ENCODE assay signal across 8 cellular contexts in the genomic region with DNA sequence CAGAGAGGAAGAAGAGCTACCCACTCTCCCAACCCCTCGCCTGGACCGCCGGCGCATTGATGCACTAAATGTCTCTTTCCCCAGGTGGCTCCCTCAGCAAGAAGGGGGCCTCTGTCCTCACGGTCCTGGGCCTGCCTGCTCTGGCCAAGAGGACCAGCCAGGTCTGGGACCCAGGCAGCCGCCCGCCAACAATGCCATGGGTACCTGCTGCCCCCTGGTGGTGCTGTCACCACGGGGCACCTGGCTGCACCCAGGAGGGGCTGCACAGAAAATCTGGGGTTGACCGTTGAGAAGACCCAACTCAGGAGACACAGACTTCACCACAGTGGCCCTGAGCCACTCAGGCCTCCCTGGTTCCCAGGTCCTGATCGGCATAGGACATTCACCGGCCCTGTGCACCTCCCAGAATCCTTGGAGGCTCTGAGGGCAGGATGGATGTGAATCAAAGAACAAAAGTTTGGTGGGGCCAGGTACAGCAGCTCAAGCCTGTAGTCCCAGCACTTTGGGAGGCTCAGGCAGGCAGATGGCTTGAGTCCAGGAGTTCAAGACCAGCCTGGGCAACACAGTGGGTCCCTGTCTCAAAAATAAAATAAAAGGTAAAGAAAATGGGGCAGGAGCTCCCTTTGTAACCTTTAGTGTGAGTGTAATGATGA. TPM values are rescaled to one million over a fixed set of nuclear protein-coding genes. Genes with fewer than 3 reads are reported as not detected.
DNase-seq lines count a peak whose midpoint lies in the region; ATAC-seq and TF ChIP-seq lines count a peak whose summit lies in the region.

No MANE protein-coding gene starts in this region.

- no peaks in the 10 kb centered on the region for H3K9me3 ChIP-seq in HEK293 (ENCODE audit: control insufficient read depth, insufficient read depth, low read depth, low read length)
- no peaks in the 10 kb centered on the region for H3K9me3 ChIP-seq in OCI-LY3 (ENCODE audit: insufficient read depth, low read length)

- peak overlapping the region; percentile 100; the same call in 1 of the 2 replicates for H3K4me2 ChIP-seq in OCI-LY3 (ENCODE audit: low read length)

- peaks cover 0 to 6% (median 0%) of the 10 kb centered on the region in 7 donors for H3K9me3 Mint-ChIP-seq in CD14-positive monocyte
- H3K9me3 Mint-ChIP-seq in naive B cell = no peaks in the 10 kb centered on the region

- no peaks in the 10 kb centered on the region for H3K27me3 ChIP-seq in OCI-LY3 (ENCODE audit: low read depth, low read length)

- H3K27ac Mint-ChIP-seq in CD14-positive monocyte (no peak overlapping the region), naive B cell (peak overlapping the region in 1 of 6 donors; percentile 62)

- no peaks in the 10 kb centered on the region for H3K36me3 Mint-ChIP-seq in CD14-positive monocyte
- H3K36me3 Mint-ChIP-seq in naive B cell = no peaks in the 10 kb centered on the region

- DNase-seq in CD14-positive monocyte (ENCODE audit: low spot score) = peak; percentile 70
- DNase-seq in activated CD8-positive, alpha-beta memory T cell treated with anti-CD3 and anti-CD28 coated beads, Interleukin-2, amount 50 U/mL, for 4 hours = peak; percentile 80
- peak; percentile 66 for DNase-seq in epithelial cell of esophagus (ENCODE audit: low read depth)
- peak; percentile 78 for DNase-seq in naive B cell
- DNase-seq in stimulated activated CD8-positive, alpha-beta memory T cell treated with anti-CD3 and anti-CD28 coated beads, Interleukin-7, amount 100 ng/mL, for 48 hours (ENCODE audit: extremely low read depth in 1 of 2, low read depth in 1 of 2) = peak; percentile 46 to 53

- H3K27me3 Mint-ChIP-seq in CD14-positive monocyte (ENCODE audit: low read depth in 3 of 3) (peaks cover 22 to 25% (median 22%) of the 10 kb centered on the region in 3 donors), naive B cell (peaks cover 0 to 9% (median 4%) of the 10 kb centered on the region in 3 donors)

- peak; percentile 99 for TF ChIP-seq CTCF in CD14-positive monocyte (IDR thresholded peaks at IDR 0.05)
- peak; percentile 96 for TF ChIP-seq CTCF in HEK293 (tag by site-specific recombination; IDR thresholded peaks at IDR 0.05)
- TF ChIP-seq CTCF in OCI-LY3 (IDR thresholded peaks at IDR 0.05; ENCODE audit: low read depth, low read length) = peak; percentile 93
- peak; percentile 98 for TF ChIP-seq CTCF in epithelial cell of esophagus (IDR thresholded peaks at IDR 0.05; ENCODE audit: insufficient read depth, low read depth, low read length, missing control alignments)

- H3K4me1 ChIP-seq in HEK293 (ENCODE audit: control insufficient read depth, insufficient read depth, low read length) (peaks cover 8% of the 10 kb centered on the region; the same call in 1 of the 2 replicates), OCI-LY3 (ENCODE audit: low read length) (peaks cover 26% of the 10 kb centered on the region)

- ATAC-seq in naive B cell (ENCODE audit: low read depth in 2 of 2) (peak; percentile 29 to 34), HG02852 (IDR thresholded peaks at IDR 0.05; ENCODE audit: unreplicated experiment) (no peak)

- H4K20me1 ChIP-seq in OCI-LY3 (ENCODE audit: insufficient read depth, low read length) = peaks cover 21% of the 10 kb centered on the region

- no peaks in the 10 kb centered on the region for H3K36me3 ChIP-seq in HEK293 (ENCODE audit: control insufficient read depth in 2 of 2, insufficient read depth in 1 of 2, low read length in 2 of 2)
- no peaks in the 10 kb centered on the region for H3K36me3 ChIP-seq in OCI-LY3 (replicated peaks; ENCODE audit: low read depth, low read length)

- peaks cover 30% of the 10 kb centered on the region for H3K79me2 ChIP-seq in OCI-LY3 (ENCODE audit: low read length)

- peaks cover 29% of the 10 kb centered on the region for H3K4me1 Mint-ChIP-seq in CD14-positive monocyte
- H3K4me1 Mint-ChIP-seq in naive B cell = peaks cover 26 to 30% (median 29%) of the 10 kb centered on the region in 3 donors

- H3K27ac ChIP-seq in HEK293 (ENCODE audit: extremely low read depth, low read depth, low read length) = no peak overlapping the region
- no peak overlapping the region for H3K27ac ChIP-seq in OCI-LY3 (ENCODE audit: low read length)

- POLR2A ChIA-PET in HEK293 (lab: Yijun Ruan, JAX) = interaction anchor here (0.5 to 1.9 kb wide), 5 partner anchors 32 to 212 kb away, joined by 3 to 14 read pairs (median 4); no protein-coding TSS in a partner anchor

- H3K9ac ChIP-seq in OCI-LY3 (ENCODE audit: low read length) = no peak overlapping the region

- CTCF ChIA-PET in HEK293 (lab: Yijun Ruan, JAX) = interaction anchor here (0.5 to 5.4 kb wide), 74 partner anchors 9 to 949 kb away, joined by 3 to 200 read pairs (median 4); partner anchors contain the start of genes BRD3OS and SARDH

- H3K4me3 Mint-ChIP-seq in CD14-positive monocyte (peak overlapping the region; percentile 46 to 63), naive B cell (peak overlapping the region; percentile 71 to 90 (median 80))

- no peak overlapping the region for H3K4me3 ChIP-seq in HEK293 (ENCODE audit: low read depth, low read length)
- no peak overlapping the region for H3K4me3 ChIP-seq in OCI-LY3 (ENCODE audit: low read length)
- H3K4me3 ChIP-seq in epithelial cell of esophagus (ENCODE audit: low read length) = no peak overlapping the region

- no peak overlapping the region for H2AFZ ChIP-seq in OCI-LY3 (ENCODE audit: low read depth, low read length)

- intact Hi-C loops in CD14-positive monocyte (cut with micrococcal nuclease) = loop anchor here (1.0 to 5.0 kb wide), 4 partner anchors 37 to 212 kb away; no protein-coding TSS in a partner anchor

TF ChIP-seq in HEK293, 187 proteins besides CTCF, POLR2A, EP300 and RAD21 (continues in another document):
- TF ChIP-seq PBX3 (CRISPR knock-in tag; IDR thresholded peaks at IDR 0.05) (0 out of 2 replicates have a peak, but pooled peaks have one; percentile 71), ZNF501 (tag by site-specific recombination; IDR thresholded peaks at IDR 0.05) (no peak), GLIS1 (tag by site-specific recombination; IDR thresholded peaks at IDR 0.05) (peak; percentile 20; the same call in 1 of the 2 replicates), ZNF335 (tag by site-specific recombination; conservative IDR thresholded peaks at IDR 0.05) (0 out of 2 replicates have a peak, but pooled peaks have one; percentile 38), PRDM10 (tag by site-specific recombination; IDR thresholded peaks at IDR 0.05) (no peak), GLIS2 (tag by site-specific recombination; IDR thresholded peaks at IDR 0.05) (peak; percentile 15; the same call in 1 of the 2 replicates), ZNF394 (tag by site-specific recombination; IDR thresholded peaks at IDR 0.05; ENCODE audit: borderline replicate concordance) (no peak; the same call in 1 of the 2 replicates), ZNF785 (tag by site-specific recombination; IDR thresholded peaks at IDR 0.05) (no peak), ZSCAN30 (tag by site-specific recombination; IDR thresholded peaks at IDR 0.05) (0 out of 2 replicates have a peak, but pooled peaks have one; percentile 73), KLF17 (tag by site-specific recombination; IDR thresholded peaks at IDR 0.05) (peak; percentile 41; the same call in 1 of the 2 replicates), ZBTB17 (tag by site-specific recombination; IDR thresholded peaks at IDR 0.05) (peak; percentile 46)

RNA-seq across cellular contexts. Expression of gene VAV2, which starts 2.4 kb away (rescaled TPM):
- polyA plus RNA-seq in CD14-positive monocyte = 1 to 10 TPM; 2.3 TPM
- 10 to 100 TPM in 5 of 6 donors, 1 to 10 TPM in 1; 5.7 to 33.3 (median 15.2) TPM for polyA plus RNA-seq in naive B cell (ENCODE audit: low read depth in 6 of 6)

RNA-seq across cellular contexts. Expression of gene BRD3OS, which starts 30.8 kb away (rescaled TPM):
- polyA plus RNA-seq in CD14-positive monocyte = 1 to 10 TPM; 6.6 to 6.8 TPM
- polyA plus RNA-seq in naive B cell (ENCODE audit: low read depth in 6 of 6) = 10 to 100 TPM; 31.3 to 45.1 (median 35.9) TPM

Comparison
In these comparisons a context has a peak if more than half of its experiments do, and no peak if none do; other contexts are left out.
1. RNA of gene BRD3OS, which starts 30.8 kb away (polyA plus RNA-seq): 31.3 to 45.1 TPM in naive B cell; 6.6 to 6.8 TPM in CD14-positive monocyte; every median in the first group is over 4 times any median in the second.
2. Peak in every context shown above with its lines, with median percentiles within 50 percentile points of each other: DNase-seq and CTCF ChIP-seq.